ENCODE assay signal across 24 cellular contexts in genomic region chrX:115348440-115349225, GRCh38. TPM values are rescaled to one million over a fixed set of nuclear protein-coding genes. Genes with fewer than 3 reads are reported as not detected.
"Had no signal": no experiment of that assay in that cellular context is flagged by ENCODE, and none has a peak within 500 bp of the region (broad histone marks: within the 10 kb centered on the region; RNA-seq: fewer than 3 reads in every experiment).

No MANE protein-coding gene starts in this region.

- H3K27ac Mint-ChIP-seq: activated CD4-positive, alpha-beta memory T cell treated with anti-CD3 and anti-CD28 coated beads for 36 hours; activated CD4-positive, alpha-beta T cell treated with anti-CD3 and anti-CD28 coated beads, Interleukin-2, amount 10 ng/mL, durations not matched to agents 7 days and 5 days; activated naive CD4-positive, alpha-beta T cell treated with anti-CD3 and anti-CD28 coated beads for 36 hours; activated naive CD8-positive, alpha-beta T cell; T-cell had no signal

- H3K36me3 ChIP-seq: breast epithelium had no signal

- H3K4me1 Mint-ChIP-seq: activated CD4-positive, alpha-beta T cell treated with anti-CD3 and anti-CD28 coated beads, Interleukin-2, amount 10 ng/mL, durations not matched to agents 7 days and 5 days; T-cell had no signal

- H3K4me3 ChIP-seq: breast epithelium, K562 had no signal

- H3K27ac ChIP-seq: breast epithelium had no signal

- DNase-seq: activated CD4-positive, alpha-beta memory T cell treated with anti-CD3 and anti-CD28 coated beads for 36 hours; activated CD4-positive, alpha-beta T cell treated with anti-CD3 and anti-CD28 coated beads, Interleukin-2, amount 10 ng/mL, durations not matched to agents 7 days and 5 days; activated CD4-positive, CD25-positive, alpha-beta regulatory T cell; activated CD8-positive, alpha-beta memory T cell treated with anti-CD3 and anti-CD28 coated beads for 24 hours; activated gamma-delta T cell; activated naive CD4-positive, alpha-beta T cell treated with anti-CD3 and anti-CD28 coated beads for 36 hours; activated T-cell treated with anti-CD3 and anti-CD28 coated beads, Interleukin-2, amount 50 U/mL, for 4 hours; amygdala; caudate nucleus; Karpas-422; MM.1S; NCI-H1105; NCI-H1436; NCI-H187; NCI-H2081; NCI-H510A treated with DMSO at 0.1 percent for 48 hours; PC-3; SHP77 treated with DMSO at 0.1 percent for 48 hours; T-cell; T-helper 2 cell; T1000 had no signal

- H3K36me3 Mint-ChIP-seq: activated CD4-positive, alpha-beta memory T cell treated with anti-CD3 and anti-CD28 coated beads for 36 hours; activated naive CD8-positive, alpha-beta T cell; T-cell had no signal

- H3K9me3 Mint-ChIP-seq: activated CD4-positive, alpha-beta T cell treated with anti-CD3 and anti-CD28 coated beads, Interleukin-2, amount 10 ng/mL, durations not matched to agents 7 days and 5 days; activated naive CD4-positive, alpha-beta T cell treated with anti-CD3 and anti-CD28 coated beads for 36 hours; activated T-cell treated with anti-CD3 and anti-CD28 coated beads, Interleukin-2, amount 50 U/mL, for 4 hours; T-cell had no signal

- H3K4me1 ChIP-seq: breast epithelium had no signal

- H3K9me3 ChIP-seq: breast epithelium had no signal

- H3K27me3 Mint-ChIP-seq: activated CD4-positive, alpha-beta memory T cell treated with anti-CD3 and anti-CD28 coated beads for 36 hours; activated CD4-positive, alpha-beta T cell treated with anti-CD3 and anti-CD28 coated beads, Interleukin-2, amount 10 ng/mL, durations not matched to agents 7 days and 5 days; activated naive CD8-positive, alpha-beta T cell had no signal

- H3K4me3 Mint-ChIP-seq: activated CD4-positive, alpha-beta memory T cell treated with anti-CD3 and anti-CD28 coated beads for 36 hours; activated CD4-positive, alpha-beta T cell treated with anti-CD3 and anti-CD28 coated beads, Interleukin-2, amount 10 ng/mL, durations not matched to agents 7 days and 5 days; activated naive CD4-positive, alpha-beta T cell treated with anti-CD3 and anti-CD28 coated beads for 36 hours; activated naive CD8-positive, alpha-beta T cell; activated T-cell treated with anti-CD3 and anti-CD28 coated beads, Interleukin-2, amount 50 U/mL, for 4 hours; T-cell had no signal

RNA-seq across cellular contexts. Expression of gene LUZP4, which starts 59.1 kb away (rescaled TPM):
- total RNA-seq: activated CD4-positive, alpha-beta memory T cell treated with anti-CD3 and anti-CD28 coated beads for 36 hours; activated CD4-positive, alpha-beta T cell treated with anti-CD3 and anti-CD28 coated beads, Interleukin-2, amount 10 ng/mL, durations not matched to agents 7 days and 5 days; activated naive CD4-positive, alpha-beta T cell treated with anti-CD3 and anti-CD28 coated beads for 36 hours; activated T-cell treated with anti-CD3 and anti-CD28 coated beads, Interleukin-2, amount 50 U/mL, for 4 hours; breast epithelium; PC-3; T-cell had no signal
